Comparison of ENCODE assay signal across 8 cellular contexts in genomic region chr5:96433066-96433447, GRCh38. TPM values are rescaled to one million over a fixed set of nuclear protein-coding genes. Genes with fewer than 3 reads are reported as not detected.
DNase-seq lines count a peak whose midpoint lies in the region; ATAC-seq and TF ChIP-seq lines count a peak whose summit lies in the region.
"Had no signal": no experiment of that assay in that cellular context is flagged by ENCODE, and none has a peak within 500 bp of the region (broad histone marks: within the 10 kb centered on the region; RNA-seq: fewer than 3 reads in every experiment).

Gene PCSK1, minus strand, starts transcription at chr5:96433248. Its CDS starts 206 bp downstream, at chr5:96433042.

- no peak within 1 kb of the TSS for H4K8ac ChIP-seq in H9 (replicated peaks; ENCODE audit: insufficient read length, low read depth, low read length)

- H3K9me3 Mint-ChIP-seq in H9 = no peaks in the 10 kb centered on the region
- no peaks in the 10 kb centered on the region for H3K9me3 Mint-ChIP-seq in stimulated activated memory B cell treated with anti-CD40 and anti-IgM and Interleukin-4, amounts not matched to agents 10 μg/mL and 1 μg/mL and 100 μg/mL, for 72 hours

- no peak within 1 kb of the TSS for H4K5ac ChIP-seq in H9 (ENCODE audit: insufficient read length, low read depth, low read length)

- no peaks in the 10 kb centered on the region for H3K36me3 Mint-ChIP-seq in H9 (ENCODE audit: insufficient read depth in 1 of 3, low read depth in 3 of 3)
- no peaks in the 10 kb centered on the region for H3K36me3 Mint-ChIP-seq in stimulated activated memory B cell treated with anti-CD40 and anti-IgM and Interleukin-4, amounts not matched to agents 10 μg/mL and 1 μg/mL and 100 μg/mL, for 72 hours

- H3K27ac ChIP-seq in H9 (ENCODE audit: insufficient read length, low read depth, low read length) = no peak within 1 kb of the TSS
- H3K27ac ChIP-seq in fibroblast of lung (ENCODE audit: insufficient read depth, low read length) = no peak within 1 kb of the TSS

- peaks cover 38 to 39% of the 10 kb centered on the region in 2 experiments for H3K4me1 Mint-ChIP-seq in H9
- peaks cover 39% of the 10 kb centered on the region for H3K4me1 Mint-ChIP-seq in stimulated activated memory B cell treated with anti-CD40 and anti-IgM and Interleukin-4, amounts not matched to agents 10 μg/mL and 1 μg/mL and 100 μg/mL, for 72 hours

- H3K4me2 ChIP-seq in H9 (ENCODE audit: insufficient read depth, insufficient read length, low read length) (peak within 1 kb of the TSS; percentile 76), fibroblast of lung (ENCODE audit: extremely low read depth, insufficient read depth, low read length) (peak within 1 kb of the TSS; percentile 37)

- H2BK12ac ChIP-seq in H9 (ENCODE audit: insufficient read length, low read depth, low read length) = no peak within 1 kb of the TSS

- H2BK15ac ChIP-seq in H9 (ENCODE audit: low read depth, low read length) = no peak within 1 kb of the TSS

- no peak within 1 kb of the TSS for H2BK5ac ChIP-seq in H9 (ENCODE audit: insufficient read length, low read length)

- H3K4me3 Mint-ChIP-seq in H9 = peak within 1 kb of the TSS; percentile 78 to 95
- peak within 1 kb of the TSS; percentile 12 for H3K4me3 Mint-ChIP-seq in stimulated activated memory B cell treated with anti-CD40 and anti-IgM and Interleukin-4, amounts not matched to agents 10 μg/mL and 1 μg/mL and 100 μg/mL, for 72 hours

- H2AFZ ChIP-seq in H9 (ENCODE audit: low read length) = peak within 1 kb of the TSS; percentile 75
- H2AFZ ChIP-seq in fibroblast of lung (ENCODE audit: low read length) = no peak within 1 kb of the TSS

- no peak within 1 kb of the TSS for H3K18ac ChIP-seq in H9 (ENCODE audit: insufficient read length, low read depth, low read length)

- H4K91ac ChIP-seq in H9 (ENCODE audit: insufficient read length, low read depth, low read length) = no peak within 1 kb of the TSS

- H3K23ac ChIP-seq in H9 (ENCODE audit: insufficient read length, low read depth, low read length) = no peak within 1 kb of the TSS

- H2BK120ac ChIP-seq in H9 (ENCODE audit: low read depth, low read length, poor library complexity, severe bottlenecking) = no peak within 1 kb of the TSS

- WGBS in H9 (ENCODE audit: extremely low coverage, insufficient read length, low lambda C conversion rate) = no CpG with 5 or more reads among the region's 19 CpGs

- peaks cover 22% of the 10 kb centered on the region for H3K23me2 ChIP-seq in H9 (ENCODE audit: insufficient read length, low read depth, low read length, poor library complexity, severe bottlenecking)

- TF ChIP-seq CTCF in H9 (conservative IDR thresholded peaks at IDR 0.05) (no peak), fibroblast of lung (conservative IDR thresholded peaks at IDR 0.05 in 1 of 2, IDR thresholded peaks at IDR 0.05 in 1 of 2; ENCODE audit: low read depth in 1 of 2, low read length in 2 of 2) (no peak)

- no peak within 1 kb of the TSS for H3K56ac ChIP-seq in H9 (ENCODE audit: insufficient read length, low read depth, low read length)

- no peak within 1 kb of the TSS for H3K14ac ChIP-seq in H9 (ENCODE audit: insufficient read depth, low read length)

- H3K4me1 ChIP-seq in H9 (ENCODE audit: insufficient read depth, low read length) (peaks cover 2% of the 10 kb centered on the region; the same call in 1 of the 2 replicates), fibroblast of lung (ENCODE audit: control insufficient read depth, extremely low read depth, insufficient read depth, low read length) (peaks cover 3% of the 10 kb centered on the region)

- no peak within 1 kb of the TSS for H3T11ph ChIP-seq in H9 (ENCODE audit: low read length)

- H4K20me1 ChIP-seq in H9 (ENCODE audit: control insufficient read depth, insufficient read depth, insufficient read length) (no peaks in the 10 kb centered on the region), fibroblast of lung (ENCODE audit: control insufficient read depth, extremely low read depth, insufficient read depth, low read length) (no peaks in the 10 kb centered on the region)

- no peak within 1 kb of the TSS for H2AK5ac ChIP-seq in H9 (ENCODE audit: insufficient read length, low read length)

- no peaks in the 10 kb centered on the region for H3K36me3 ChIP-seq in fibroblast of lung (ENCODE audit: control insufficient read depth, insufficient read depth, low read length)

- no peak within 1 kb of the TSS for H3K4me3 ChIP-seq in fibroblast of lung (replicated peaks in 1 of 4; ENCODE audit: control extremely low read depth in 1 of 4, insufficient read depth in 1 of 4, low read depth in 3 of 4, low read length in 4 of 4)

- H3K9ac ChIP-seq in H9 (ENCODE audit: extremely low read depth, insufficient read length, low read length) = peak within 1 kb of the TSS; percentile 25
- H3K9ac ChIP-seq in fibroblast of lung (ENCODE audit: insufficient read depth, low read length) = no peak within 1 kb of the TSS

- H3K27me3 Mint-ChIP-seq in H9 (ENCODE audit: low read depth) = peaks cover 81% of the 10 kb centered on the region
- H3K27me3 Mint-ChIP-seq in stimulated activated memory B cell treated with anti-CD40 and anti-IgM and Interleukin-4, amounts not matched to agents 10 μg/mL and 1 μg/mL and 100 μg/mL, for 72 hours = peaks cover 46% of the 10 kb centered on the region

- H3K79me1 ChIP-seq in H9 (ENCODE audit: insufficient read depth, low read depth, low read length, poor library complexity, severe bottlenecking) = no peaks in the 10 kb centered on the region

- H2BK20ac ChIP-seq in H9 (ENCODE audit: low read depth, low read length, poor library complexity, severe bottlenecking) = no peak within 1 kb of the TSS

- H3K4ac ChIP-seq in H9 (ENCODE audit: low read depth, low read length) = no peak within 1 kb of the TSS

- H3K27ac Mint-ChIP-seq in H9 = peak within 1 kb of the TSS in 1 of 3 experiments; percentile 21; a peak in 1 of 7 replicates
- no peak within 1 kb of the TSS for H3K27ac Mint-ChIP-seq in stimulated activated memory B cell treated with anti-CD40 and anti-IgM and Interleukin-4, amounts not matched to agents 10 μg/mL and 1 μg/mL and 100 μg/mL, for 72 hours

- H3K9me3 ChIP-seq in H9 (ENCODE audit: control insufficient read depth, low read depth, low read length) = no peaks in the 10 kb centered on the region
- no peaks in the 10 kb centered on the region for H3K9me3 ChIP-seq in fibroblast of lung (ENCODE audit: control insufficient read depth, insufficient read depth, low read depth, low read length)

- ATAC-seq in stimulated activated memory B cell treated with anti-CD40 and anti-IgM and Interleukin-4, amounts not matched to agents 10 μg/mL and 1 μg/mL and 100 μg/mL, for 72 hours = no peak
- no peak for ATAC-seq in HG02642 (IDR thresholded peaks at IDR 0.05; ENCODE audit: poor library complexity, unreplicated experiment)

- peak; percentile 45 for DNase-seq in H9
- DNase-seq in NCI-H2196 (lab: John Stamatoyannopoulos, UW; ENCODE audit: unreplicated experiment) = peak; percentile 59
- peak in 1 of 2 donors; percentile 31 for DNase-seq in fibroblast of lung (ENCODE audit: low read depth in 2 of 2)
- no peak for DNase-seq in activated CD4-positive, alpha-beta T cell treated with anti-CD3 and anti-CD28 coated beads, Interleukin-2, amount 50 U/mL, for 1 hour
- no peak for DNase-seq in SW480 (ENCODE audit: low spot score)

- H3K79me2 ChIP-seq in H9 (ENCODE audit: insufficient read depth, low read length) (no peaks in the 10 kb centered on the region), fibroblast of lung (ENCODE audit: control insufficient read depth, insufficient read depth, low read length) (no peaks in the 10 kb centered on the region)

- peaks cover 15% of the 10 kb centered on the region; the same call in 1 of the 2 replicates for H3K27me3 ChIP-seq in H9 (ENCODE audit: insufficient read depth, low read length)
- peaks cover 29% of the 10 kb centered on the region for H3K27me3 ChIP-seq in fibroblast of lung (ENCODE audit: control insufficient read depth, insufficient read depth, low read length)

RNA-seq across cellular contexts. Expression of gene PCSK1, which starts in this region (rescaled TPM):
- total RNA-seq in H9 (2021) (2.0 and 2.9 TPM in 2 replicates), fibroblast of lung (not detected in 2 replicates)
- not detected in 2 replicates for polyA plus RNA-seq in fibroblast of lung
- polyA plus RNA-seq in fibroblast of lung (2012) = not detected in 2 replicates
- polyA minus RNA-seq in fibroblast of lung (ENCODE audit: low replicate concordance) = not detected in 2 replicates
- total RNA-seq: renal cortical epithelial cell had no signal

Comparison
In these comparisons a context has a peak if more than half of its experiments do, and no peak if none do; other contexts are left out.
1. DNase-seq: peak in H9 (single experiment) and NCI-H2196 (single experiment); none in activated CD4-positive, alpha-beta T cell treated with anti-CD3 and anti-CD28 coated beads, Interleukin-2, amount 50 U/mL, for 1 hour (single experiment) and SW480 (single experiment).